In genomic region chr3:46549408-46549904, GRCh38 we compare ENCODE assay signal across 1 cellular context.
TF ChIP-seq lines count a peak whose summit lies in the region.

No MANE protein-coding gene starts in this region.

TF ChIP-seq in H1, 55 proteins besides CTCF, POLR2A, EP300 and RAD21:
- TF ChIP-seq E2F6 (IDR thresholded peaks at IDR 0.05) (no peak), EZH2 (IDR thresholded peaks at IDR 0.05; ENCODE audit: low read depth, low read length, severe bottlenecking) (no peak), TEAD4 (IDR thresholded peaks at IDR 0.05; ENCODE audit: low read depth, low read length) (no peak), KDM1A (IDR thresholded peaks at IDR 0.05; ENCODE audit: borderline replicate concordance, low read length) (no peak), ASH2L (IDR thresholded peaks at IDR 0.05; ENCODE audit: low read length) (no peak), CBX8 (IDR thresholded peaks at IDR 0.05; ENCODE audit: borderline replicate concordance, low read depth, low read length) (no peak), ATF2 (IDR thresholded peaks at IDR 0.05; ENCODE audit: low read length) (no peak), KDM5A (IDR thresholded peaks at IDR 0.05; ENCODE audit: low read length) (no peak), USF2 (IDR thresholded peaks at IDR 0.05; ENCODE audit: low read length) (no peak), POLR2AphosphoS5 (IDR thresholded peaks at IDR 0.05; ENCODE audit: low read depth, low read length) (no peak), GABPA (IDR thresholded peaks at IDR 0.05; ENCODE audit: borderline replicate concordance, insufficient read depth, low read length) (no peak)
